11 cellular contexts compared by ENCODE assay signal in genomic region chr16:51262428-51262827, GRCh38.
"Had no signal": no experiment of that assay in that cellular context is flagged by ENCODE, and none has a peak within 500 bp of the region (broad histone marks: within the 10 kb centered on the region; RNA-seq: fewer than 3 reads in every experiment).

No MANE protein-coding gene starts in this region.

- H3K36me3 ChIP-seq: HAP-1 had no signal

- H3K4me3 ChIP-seq: GM23248, GM23338, HAP-1 had no signal

- H3K9ac ChIP-seq: GM23248 had no signal

- H3K27ac ChIP-seq: GM23248 had no signal

- DNase-seq: GM23248, GOT3, H7, H9, HCEC 1CT, HFFc6 had no signal

- H2AFZ ChIP-seq: GM23248, GM23338 had no signal

- H3K4me2 ChIP-seq: GM23338 had no signal

- H3K4me3 Mint-ChIP-seq: GM23338, H9, HFFc6 had no signal

- H3K4me1 ChIP-seq: HAP-1 had no signal

- ATAC-seq: GM23338, HCT116 had no signal

- FAIRE-seq: H1, H54 had no signal

- H3K27ac Mint-ChIP-seq: GM23338, H9, HFFc6 had no signal
